9 cellular contexts compared by ENCODE assay signal in the genomic region with DNA sequence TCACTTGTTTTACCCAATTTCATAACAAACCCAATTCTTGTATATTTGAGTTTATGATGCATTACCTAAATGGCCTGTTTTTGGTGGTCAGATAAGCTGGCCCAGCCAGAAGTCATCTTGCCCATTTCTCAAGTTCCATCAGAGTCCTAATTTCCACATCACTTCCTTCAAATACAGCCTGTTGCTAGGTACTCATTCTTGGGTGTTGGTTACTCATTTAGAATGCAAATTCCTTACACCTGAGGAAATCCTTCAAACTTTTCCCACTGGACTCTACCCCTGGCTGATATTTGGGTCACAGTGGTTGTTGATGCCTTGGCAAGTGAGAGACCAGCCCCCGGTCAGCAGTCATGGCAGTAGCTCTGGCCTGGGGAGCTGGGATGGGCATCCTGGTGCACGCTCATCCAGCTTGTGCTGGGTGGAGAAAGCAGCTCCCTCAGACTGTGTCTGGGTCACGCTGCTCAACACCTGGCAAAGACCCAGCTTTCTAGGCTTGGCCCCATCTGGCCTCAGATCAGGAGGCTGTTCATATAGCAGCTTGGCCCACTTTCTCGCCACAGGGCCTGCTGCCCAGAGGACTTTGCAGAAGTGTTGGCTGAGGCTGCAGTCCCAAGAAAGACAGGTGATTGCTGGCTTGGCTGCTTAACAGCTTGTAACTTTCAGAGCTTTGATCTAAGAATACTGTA. TPM values are rescaled to one million over a fixed set of nuclear protein-coding genes. Genes with fewer than 3 reads are reported as not detected.
A peak's percentile ranks its signal among the peaks of the same experiment; 100 is the strongest.
DNase-seq lines count a peak whose midpoint lies in the region; ATAC-seq, FAIRE-seq and TF ChIP-seq lines count a peak whose summit lies in the region.
"Had no signal": no experiment of that assay in that cellular context is flagged by ENCODE, and none has a peak within 500 bp of the region (broad histone marks: within the 10 kb centered on the region; RNA-seq: fewer than 3 reads in every experiment).

No MANE protein-coding gene starts in this region.

- H3K4me2 ChIP-seq in astrocyte (ENCODE audit: low read length) = no peak overlapping the region

- H3K4me3 ChIP-seq in LNCaP clone FGC (ENCODE audit: low read depth, low read length) (no peak overlapping the region), astrocyte (ENCODE audit: insufficient read depth, low read depth, low read length) (no peak overlapping the region), stomach smooth muscle (ENCODE audit: low read length in 2 of 2) (peak overlapping the region in 1 of 2 donors; percentile 3)

- no peak overlapping the region for H3K4me3 Mint-ChIP-seq in astrocyte (ENCODE audit: unreplicated experiment)
- no peak overlapping the region for H3K4me3 Mint-ChIP-seq in activated CD4-positive, alpha-beta memory T cell treated with anti-CD3 and anti-CD28 coated beads for 36 hours

- peaks cover 15% of the 10 kb centered on the region for H3K36me3 ChIP-seq in astrocyte (ENCODE audit: insufficient read depth, low read length)
- H3K36me3 ChIP-seq in stomach smooth muscle (ENCODE audit: control insufficient read depth in 2 of 2, insufficient read depth in 2 of 2, low read length in 2 of 2) = peaks cover 3 to 19% of the 10 kb centered on the region in 2 donors

- peaks cover 11% of the 10 kb centered on the region for H3K4me1 Mint-ChIP-seq in astrocyte (ENCODE audit: low read depth, unreplicated experiment)
- no peaks in the 10 kb centered on the region for H3K4me1 Mint-ChIP-seq in activated CD4-positive, alpha-beta memory T cell treated with anti-CD3 and anti-CD28 coated beads for 36 hours (ENCODE audit: low read depth)

- no peaks in the 10 kb centered on the region for H3K27me3 Mint-ChIP-seq in astrocyte (ENCODE audit: low read depth, unreplicated experiment)
- no peaks in the 10 kb centered on the region for H3K27me3 Mint-ChIP-seq in activated CD4-positive, alpha-beta memory T cell treated with anti-CD3 and anti-CD28 coated beads for 36 hours

- CTCF ChIA-PET in activated CD4-positive, alpha-beta memory T cell treated with anti-CD3 and anti-CD28 coated beads for 36 hours (lab: Charles Lee) = interaction anchor here (1.4 kb wide), 1 partner anchor 83 kb away, joined by 8 read pairs; no protein-coding TSS in a partner anchor

- intact Hi-C loops in activated CD4-positive, alpha-beta memory T cell treated with anti-CD3 and anti-CD28 coated beads for 36 hours (cut with micrococcal nuclease) = no loop called here

- no peak overlapping the region for H3K27ac Mint-ChIP-seq in astrocyte (ENCODE audit: unreplicated experiment)
- no peak overlapping the region for H3K27ac Mint-ChIP-seq in activated CD4-positive, alpha-beta memory T cell treated with anti-CD3 and anti-CD28 coated beads for 36 hours

- FAIRE-seq in astrocyte (lab: Jason Lieb, UNC) = no peak

- H3K27ac ChIP-seq in astrocyte (ENCODE audit: low read depth, low read length) (no peak overlapping the region), stomach smooth muscle (ENCODE audit: low read length) (peak overlapping the region; percentile 61)

- DNase-seq in LNCaP clone FGC (ENCODE audit: low read depth) (peak; percentile 86), astrocyte (ENCODE audit: low read depth) (peak; percentile 43), iris pigment epithelial cell (ENCODE audit: low read depth) (peak; percentile 59)
- DNase-seq in effector CD8-positive, alpha-beta T cell (lab: John Stamatoyannopoulos, UW) = no peak
- DNase-seq in activated CD4-positive, alpha-beta memory T cell treated with anti-CD3 and anti-CD28 coated beads for 36 hours = no peak
- DNase-seq: GOT3 had no signal

- POLR2A ChIA-PET in activated CD4-positive, alpha-beta memory T cell treated with anti-CD3 and anti-CD28 coated beads for 36 hours (lab: Charles Lee) = interaction anchor here (1.8 kb wide), 1 partner anchor 14 kb away, joined by 6 read pairs; no protein-coding TSS in a partner anchor

- H2AFZ ChIP-seq in astrocyte (ENCODE audit: low read depth, low read length) = no peak overlapping the region

- H3K79me2 ChIP-seq in astrocyte (ENCODE audit: insufficient read depth, low read length) = no peaks in the 10 kb centered on the region

- peaks cover 3% of the 10 kb centered on the region for H4K20me1 ChIP-seq in astrocyte (ENCODE audit: insufficient read depth, low read length)

- no peak for TF ChIP-seq CTCF in LNCaP clone FGC (IDR thresholded peaks at IDR 0.05; ENCODE audit: control insufficient read depth, extremely low read depth, insufficient read depth)
- TF ChIP-seq CTCF in astrocyte (IDR thresholded peaks at IDR 0.05; ENCODE audit: insufficient read depth, low read depth, low read length) = no peak

- ATAC-seq in GM18867 (IDR thresholded peaks at IDR 0.05; ENCODE audit: unreplicated experiment) (no peak), GM18517 (IDR thresholded peaks at IDR 0.05; ENCODE audit: unreplicated experiment) (no peak)

- H3K9me3 ChIP-seq in astrocyte (ENCODE audit: insufficient read depth, low read depth, low read length) (no peaks in the 10 kb centered on the region), stomach smooth muscle (ENCODE audit: control insufficient read depth in 2 of 2, low read length in 2 of 2) (no peaks in the 10 kb centered on the region)

- H3K27me3 ChIP-seq in astrocyte (ENCODE audit: insufficient read depth, low read length) (no peaks in the 10 kb centered on the region), stomach smooth muscle (ENCODE audit: control insufficient read depth in 1 of 2, insufficient read depth in 2 of 2, low read length in 2 of 2) (no peaks in the 10 kb centered on the region)

- H3K9me3 Mint-ChIP-seq in astrocyte (ENCODE audit: unreplicated experiment) = no peaks in the 10 kb centered on the region
- no peaks in the 10 kb centered on the region for H3K9me3 Mint-ChIP-seq in activated CD4-positive, alpha-beta memory T cell treated with anti-CD3 and anti-CD28 coated beads for 36 hours

- H3K4me1 ChIP-seq in astrocyte (ENCODE audit: insufficient read depth, low read length) (peaks cover 11% of the 10 kb centered on the region), stomach smooth muscle (ENCODE audit: control insufficient read depth, insufficient read depth, low read length) (peaks cover 50% of the 10 kb centered on the region)

- H3K36me3 Mint-ChIP-seq in astrocyte (ENCODE audit: low read depth, unreplicated experiment) = peaks cover 27% of the 10 kb centered on the region
- H3K36me3 Mint-ChIP-seq in activated CD4-positive, alpha-beta memory T cell treated with anti-CD3 and anti-CD28 coated beads for 36 hours = peaks cover 23% of the 10 kb centered on the region

- H3K9ac ChIP-seq in astrocyte (ENCODE audit: low read length) (no peak overlapping the region), stomach smooth muscle (ENCODE audit: low read length in 2 of 2) (peak overlapping the region in 1 of 2 donors; percentile 42)

RNA-seq across cellular contexts. Expression of a gene that starts 25.8 kb away (rescaled TPM):
- total RNA-seq in astrocyte = 217 and 253 TPM in 2 replicates
- total RNA-seq in activated CD4-positive, alpha-beta memory T cell treated with anti-CD3 and anti-CD28 coated beads for 36 hours = 100 to 1,000 TPM; 135 to 147 TPM

Comparison
In these comparisons a context has a peak if more than half of its experiments do, and no peak if none do; other contexts are left out.
1. DNase-seq: peak in LNCaP clone FGC (single experiment), astrocyte (single experiment) and iris pigment epithelial cell (single experiment); none in effector CD8-positive, alpha-beta T cell (single experiment) and activated CD4-positive, alpha-beta memory T cell treated with anti-CD3 and anti-CD28 coated beads for 36 hours (single experiment).